In the genomic region with DNA sequence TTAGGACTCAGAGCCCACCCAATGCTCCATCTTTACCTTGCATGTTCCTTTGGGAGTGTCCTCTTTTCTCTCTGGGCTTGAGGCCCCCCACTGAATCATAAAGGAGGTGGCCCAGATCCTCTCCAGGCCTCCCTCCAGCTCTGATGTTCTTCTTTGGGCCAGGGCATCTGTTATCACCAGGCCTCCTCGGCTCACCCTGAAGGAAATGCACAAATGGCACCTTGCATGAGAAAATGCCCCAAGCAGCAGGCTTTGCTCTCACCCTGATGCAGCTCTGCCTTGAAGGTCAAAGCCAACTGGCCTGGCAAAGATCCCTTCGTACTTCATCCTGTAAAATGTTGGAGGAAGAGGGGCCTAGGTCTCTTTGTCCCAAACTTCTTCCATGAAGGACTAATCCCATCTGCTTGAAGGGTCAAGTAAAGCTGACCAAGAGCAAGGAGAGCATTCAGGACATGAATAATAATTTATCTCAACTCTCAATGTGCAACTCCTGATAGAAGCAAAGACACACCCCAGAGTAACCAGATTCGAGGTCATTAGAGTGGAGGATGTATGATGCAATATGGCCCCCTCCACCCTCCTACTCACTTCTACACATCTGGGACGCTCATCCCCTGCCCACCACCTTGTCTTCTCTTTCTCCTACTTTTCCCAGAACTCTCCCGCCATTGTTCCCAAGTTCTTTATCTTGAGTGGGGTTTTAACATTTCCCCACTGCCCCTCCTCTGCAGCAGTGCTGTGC, we compare ENCODE assay signal across 27 cellular contexts. TPM values are rescaled to one million over a fixed set of nuclear protein-coding genes. Genes with fewer than 3 reads are reported as not detected.
DNase-seq lines count a peak whose midpoint lies in the region; ATAC-seq and TF ChIP-seq lines count a peak whose summit lies in the region.
"Had no signal": no experiment of that assay in that cellular context is flagged by ENCODE, and none has a peak within 500 bp of the region (broad histone marks: within the 10 kb centered on the region; RNA-seq: fewer than 3 reads in every experiment).

No MANE protein-coding gene starts in this region.

- H3K27ac ChIP-seq in CD4-positive, alpha-beta memory T cell (ENCODE audit: low read depth, low read length), result peak overlapping the region; percentile 90
- H3K27ac ChIP-seq in psoas muscle, result no peak overlapping the region
- H3K27ac ChIP-seq: BLaER1 treated with 17β-estradiol and CSF1 and Interleukin-3, amounts not matched to agents 10 nM and 100 nM; foreskin keratinocyte; uterus had no signal

- H3K4me3 ChIP-seq in CD4-positive, alpha-beta memory T cell (ENCODE audit: low read length in 2 of 2), result no peak overlapping the region
- no peak overlapping the region for H3K4me3 ChIP-seq in psoas muscle
- H3K4me3 ChIP-seq: BLaER1 treated with 17β-estradiol and CSF1 and Interleukin-3, amounts not matched to agents 10 nM and 100 nM; left lung; MG63; uterus had no signal

- ATAC-seq in activated T-helper 17 cell treated with anti-CD3 and anti-CD28 coated beads, Interleukin-2, amount 50 U/mL, for 72 hours (replicated peaks), result no peak
- no peak for ATAC-seq in GM18519 (IDR thresholded peaks at IDR 0.05; ENCODE audit: low FRiP score, unreplicated experiment)
- ATAC-seq in psoas muscle, result no peak
- ATAC-seq: foreskin keratinocyte, left lung had no signal

- no peaks in the 10 kb centered on the region for H3K27me3 ChIP-seq in CD4-positive, alpha-beta memory T cell (ENCODE audit: insufficient read depth, low read length)
- H3K27me3 ChIP-seq in psoas muscle (ENCODE audit: insufficient read depth in 3 of 3, low read length in 2 of 3), result no peaks in the 10 kb centered on the region
- H3K27me3 ChIP-seq: BLaER1 treated with 17β-estradiol and CSF1 and Interleukin-3, amounts not matched to agents 10 nM and 100 nM; foreskin keratinocyte; left lung; MG63; uterus had no signal

- DNase-seq in activated CD4-positive, alpha-beta memory T cell treated with anti-CD3 and anti-CD28 coated beads for 36 hours, result no peak
- DNase-seq in activated CD4-positive, alpha-beta memory T cell treated with anti-CD3 and anti-CD28 coated beads, Interleukin-2, amount 10 ng/mL, durations not matched to agents 7 days and 5 days, result no peak
- no peak for DNase-seq in CD4-positive, alpha-beta memory T cell
- DNase-seq in immature natural killer cell (no peak), psoas muscle (no peak), NCI-H2107 treated with DMSO at 0.1 percent for 48 hours (lab: John Stamatoyannopoulos, UW; ENCODE audit: unreplicated experiment) (no peak)
- DNase-seq: activated CD4-positive, CD25-positive, alpha-beta regulatory T cell; activated effector memory CD4-positive, alpha-beta T cell treated with anti-CD3 and anti-CD28 coated beads, Interleukin-2, amount 50 U/mL, for 16 hours; foreskin keratinocyte; H9; left lung; MG63; midbrain; NCI-H146; NCI-H69; T-helper 9 cell; uterus had no signal

- H3K4me1 Mint-ChIP-seq in activated CD4-positive, alpha-beta memory T cell treated with anti-CD3 and anti-CD28 coated beads for 36 hours (ENCODE audit: low read depth), result peaks cover 85% of the 10 kb centered on the region
- H3K4me1 Mint-ChIP-seq in activated CD4-positive, alpha-beta memory T cell treated with anti-CD3 and anti-CD28 coated beads, Interleukin-2, amount 10 ng/mL, durations not matched to agents 7 days and 5 days, result peaks cover 76% of the 10 kb centered on the region
- peaks cover 55 to 96% (median 78%) of the 10 kb centered on the region in 4 donors for H3K4me1 Mint-ChIP-seq in CD4-positive, alpha-beta memory T cell
- H3K4me1 Mint-ChIP-seq in activated T-helper 17 cell treated with anti-CD3 and anti-CD28 coated beads, Interleukin-2, amount 50 U/mL, for 72 hours, result peaks cover 53% of the 10 kb centered on the region
- peaks cover 85 to 98% of the 10 kb centered on the region in 2 donors for H3K4me1 Mint-ChIP-seq in immature natural killer cell
- H3K4me1 Mint-ChIP-seq: neural crest cell had no signal

- 67 to 81% (median 71%) methylated on average over 5 of the region's 5 CpGs for WGBS in psoas muscle, 3 donors

- H3K9me3 Mint-ChIP-seq in activated CD4-positive, alpha-beta memory T cell treated with anti-CD3 and anti-CD28 coated beads for 36 hours, result peaks cover 15% of the 10 kb centered on the region
- peaks cover 9% of the 10 kb centered on the region for H3K9me3 Mint-ChIP-seq in activated CD4-positive, alpha-beta memory T cell treated with anti-CD3 and anti-CD28 coated beads, Interleukin-2, amount 10 ng/mL, durations not matched to agents 7 days and 5 days
- H3K9me3 Mint-ChIP-seq in CD4-positive, alpha-beta memory T cell, result no peaks in the 10 kb centered on the region
- H3K9me3 Mint-ChIP-seq in activated T-helper 17 cell treated with anti-CD3 and anti-CD28 coated beads, Interleukin-2, amount 50 U/mL, for 72 hours, result peaks cover 3% of the 10 kb centered on the region
- no peaks in the 10 kb centered on the region for H3K9me3 Mint-ChIP-seq in immature natural killer cell
- H3K9me3 Mint-ChIP-seq: neural crest cell had no signal

- no peaks in the 10 kb centered on the region for H3K27me3 Mint-ChIP-seq in activated CD4-positive, alpha-beta memory T cell treated with anti-CD3 and anti-CD28 coated beads for 36 hours
- no peaks in the 10 kb centered on the region for H3K27me3 Mint-ChIP-seq in activated CD4-positive, alpha-beta memory T cell treated with anti-CD3 and anti-CD28 coated beads, Interleukin-2, amount 10 ng/mL, durations not matched to agents 7 days and 5 days
- H3K27me3 Mint-ChIP-seq in CD4-positive, alpha-beta memory T cell, result no peaks in the 10 kb centered on the region
- no peaks in the 10 kb centered on the region for H3K27me3 Mint-ChIP-seq in activated T-helper 17 cell treated with anti-CD3 and anti-CD28 coated beads, Interleukin-2, amount 50 U/mL, for 72 hours
- peaks cover 4 to 14% (median 10%) of the 10 kb centered on the region in 3 donors for H3K27me3 Mint-ChIP-seq in immature natural killer cell (ENCODE audit: low read depth in 3 of 3)
- H3K27me3 Mint-ChIP-seq: IgD-negative memory B cell had no signal

- H3K4me3 Mint-ChIP-seq in activated CD4-positive, alpha-beta memory T cell treated with anti-CD3 and anti-CD28 coated beads for 36 hours, result no peak overlapping the region
- H3K4me3 Mint-ChIP-seq in activated CD4-positive, alpha-beta memory T cell treated with anti-CD3 and anti-CD28 coated beads, Interleukin-2, amount 10 ng/mL, durations not matched to agents 7 days and 5 days, result no peak overlapping the region
- H3K4me3 Mint-ChIP-seq in CD4-positive, alpha-beta memory T cell, result peak overlapping the region in 3 of 8 donors; percentile 13 to 64 (median 18)
- no peak overlapping the region for H3K4me3 Mint-ChIP-seq in activated T-helper 17 cell treated with anti-CD3 and anti-CD28 coated beads, Interleukin-2, amount 50 U/mL, for 72 hours
- peak overlapping the region in 3 of 5 donors; percentile 3 to 24 (median 18) for H3K4me3 Mint-ChIP-seq in immature natural killer cell
- H3K4me3 Mint-ChIP-seq: H9, IgD-negative memory B cell, neural crest cell had no signal

- H3K36me3 ChIP-seq in CD4-positive, alpha-beta memory T cell (ENCODE audit: insufficient read depth, low read length), result peaks cover 50% of the 10 kb centered on the region
- H3K36me3 ChIP-seq in psoas muscle (ENCODE audit: insufficient read depth in 1 of 2, low read depth in 1 of 2), result peaks cover 12 to 47% of the 10 kb centered on the region in 2 donors
- H3K36me3 ChIP-seq: uterus had no signal

- POLR2A ChIA-PET in activated CD4-positive, alpha-beta memory T cell treated with anti-CD3 and anti-CD28 coated beads for 36 hours (lab: Charles Lee), result interaction anchor here (4.0 kb wide), 1 partner anchor 9 kb away, joined by 24 read pairs; the partner anchor contains the start of gene APOL6
- POLR2A ChIA-PET in activated CD4-positive, alpha-beta memory T cell treated with anti-CD3 and anti-CD28 coated beads, Interleukin-2, amount 10 ng/mL, durations not matched to agents 7 days and 5 days (lab: Charles Lee), result interaction anchor here (1.9 to 2.1 kb wide), 2 partner anchors 9 kb away, joined by 7 to 14 read pairs; partner anchors contain the start of gene APOL6
- POLR2A ChIA-PET in CD4-positive, alpha-beta memory T cell (lab: Charles Lee; ENCODE audit: partially characterized antibody), result interaction anchor here (0.6 to 10.5 kb wide), 2 partner anchors 10 to 24 kb away, joined by 3 to 214 read pairs; partner anchors contain the start of gene APOL6

- no peak for TF ChIP-seq CTCF in psoas muscle (IDR thresholded peaks at IDR 0.05)

- peaks cover 60% of the 10 kb centered on the region for H3K36me3 Mint-ChIP-seq in activated CD4-positive, alpha-beta memory T cell treated with anti-CD3 and anti-CD28 coated beads for 36 hours
- peaks cover 97% of the 10 kb centered on the region for H3K36me3 Mint-ChIP-seq in activated CD4-positive, alpha-beta memory T cell treated with anti-CD3 and anti-CD28 coated beads, Interleukin-2, amount 10 ng/mL, durations not matched to agents 7 days and 5 days (ENCODE audit: low read depth)
- peaks cover 63 to 84% of the 10 kb centered on the region in 2 donors for H3K36me3 Mint-ChIP-seq in CD4-positive, alpha-beta memory T cell
- H3K36me3 Mint-ChIP-seq in activated T-helper 17 cell treated with anti-CD3 and anti-CD28 coated beads, Interleukin-2, amount 50 U/mL, for 72 hours (ENCODE audit: low read depth), result peaks cover 95% of the 10 kb centered on the region
- peaks cover 32 to 52% (median 35%) of the 10 kb centered on the region in 3 donors for H3K36me3 Mint-ChIP-seq in immature natural killer cell

- H3K4me1 ChIP-seq in CD4-positive, alpha-beta memory T cell (ENCODE audit: insufficient read depth, low read length), result peaks cover 85% of the 10 kb centered on the region
- no peaks in the 10 kb centered on the region for H3K4me1 ChIP-seq in psoas muscle
- H3K4me1 ChIP-seq: foreskin keratinocyte, uterus had no signal

- CTCF ChIA-PET in activated CD4-positive, alpha-beta memory T cell treated with anti-CD3 and anti-CD28 coated beads for 36 hours (lab: Charles Lee), result interaction anchor here (2.1 kb wide), 1 partner anchor 10 kb away, joined by 7 read pairs; the partner anchor contains the start of gene APOL6
- CTCF ChIA-PET in activated CD4-positive, alpha-beta memory T cell treated with anti-CD3 and anti-CD28 coated beads, Interleukin-2, amount 10 ng/mL, durations not matched to agents 7 days and 5 days (lab: Charles Lee), result no interaction called here
- CTCF ChIA-PET in CD4-positive, alpha-beta memory T cell (lab: Charles Lee; ENCODE audit: partially characterized antibody), result interaction anchor here (1.5 to 3.6 kb wide), 2 partner anchors 10 to 31 kb away, joined by 4 to 13 read pairs; partner anchors contain the start of gene APOL6

- intact Hi-C loops in activated CD4-positive, alpha-beta memory T cell treated with anti-CD3 and anti-CD28 coated beads for 36 hours (cut with micrococcal nuclease), result no loop called here
- intact Hi-C loops in CD4-positive, alpha-beta memory T cell (cut with micrococcal nuclease), result no loop called here
- intact Hi-C loops in psoas muscle (cut with DNase I), result loop anchor here in 1 of 2 donors (5.0 kb wide), 1 partner anchor 130 kb away; no protein-coding TSS in a partner anchor

- H3K27ac Mint-ChIP-seq in activated CD4-positive, alpha-beta memory T cell treated with anti-CD3 and anti-CD28 coated beads for 36 hours, result peak overlapping the region; percentile 86
- no peak overlapping the region for H3K27ac Mint-ChIP-seq in activated CD4-positive, alpha-beta memory T cell treated with anti-CD3 and anti-CD28 coated beads, Interleukin-2, amount 10 ng/mL, durations not matched to agents 7 days and 5 days
- peak overlapping the region; percentile 85 to 98 (median 94) for H3K27ac Mint-ChIP-seq in CD4-positive, alpha-beta memory T cell
- peak overlapping the region; percentile 100 for H3K27ac Mint-ChIP-seq in activated T-helper 17 cell treated with anti-CD3 and anti-CD28 coated beads, Interleukin-2, amount 50 U/mL, for 72 hours
- peak overlapping the region; percentile 95 to 100 (median 98) for H3K27ac Mint-ChIP-seq in immature natural killer cell
- H3K27ac Mint-ChIP-seq: H9 had no signal

- no peaks in the 10 kb centered on the region for H3K9me3 ChIP-seq in CD4-positive, alpha-beta memory T cell (ENCODE audit: control insufficient read depth in 1 of 2, low read length in 2 of 2)
- H3K9me3 ChIP-seq in psoas muscle, result no peaks in the 10 kb centered on the region
- H3K9me3 ChIP-seq: left lung, MG63, uterus had no signal

RNA-seq across cellular contexts. Expression of gene APOL6, which starts 9.5 kb away (rescaled TPM):
- 10 to 100 TPM; 26.7 to 27.7 TPM for total RNA-seq in activated CD4-positive, alpha-beta memory T cell treated with anti-CD3 and anti-CD28 coated beads for 36 hours
- total RNA-seq in activated CD4-positive, alpha-beta memory T cell treated with anti-CD3 and anti-CD28 coated beads, Interleukin-2, amount 10 ng/mL, durations not matched to agents 7 days and 5 days, result 10 to 100 TPM; 72.4 to 75.6 TPM
- 10 to 100 TPM; 50.6 to 52.0 TPM for total RNA-seq in CD4-positive, alpha-beta memory T cell
- polyA plus RNA-seq in CD4-positive, alpha-beta memory T cell, result 10 to 100 TPM in 1 of 2 donors, 1 to 10 TPM in 1; 8.5 to 24.1 TPM
- total RNA-seq in activated T-helper 17 cell treated with anti-CD3 and anti-CD28 coated beads, Interleukin-2, amount 50 U/mL, for 72 hours, result 10 to 100 TPM; 23.0 to 38.7 TPM
- polyA plus RNA-seq in immature natural killer cell (10 to 100 TPM; 11.9 to 45.8 (median 18.4) TPM), psoas muscle (1 to 10 TPM in 2 of 3 donors, under 1 TPM in 1; 0.87 to 2.4 (median 1.0) TPM)
- 1 to 10 TPM; 1.8 to 9.5 (median 6.1) TPM for total RNA-seq in psoas muscle
- total RNA-seq: neural crest cell had no signal

RNA-seq across cellular contexts. Expression of gene MB, which starts 40.6 kb away (rescaled TPM):
- not detected for total RNA-seq in activated CD4-positive, alpha-beta memory T cell treated with anti-CD3 and anti-CD28 coated beads for 36 hours
- not detected for total RNA-seq in activated CD4-positive, alpha-beta memory T cell treated with anti-CD3 and anti-CD28 coated beads, Interleukin-2, amount 10 ng/mL, durations not matched to agents 7 days and 5 days
- total RNA-seq in CD4-positive, alpha-beta memory T cell, result not detected
- not detected for polyA plus RNA-seq in CD4-positive, alpha-beta memory T cell
- total RNA-seq in activated T-helper 17 cell treated with anti-CD3 and anti-CD28 coated beads, Interleukin-2, amount 50 U/mL, for 72 hours, result under 1 TPM in 1 of 2 donors, not detected in 1; 0.50 TPM
- polyA plus RNA-seq in immature natural killer cell (under 1 TPM in 1 of 3 donors, not detected in 2; 0.33 TPM), psoas muscle (over 10,000 TPM in 2 of 3 donors, 1,000 to 10,000 TPM in 1; 9,385 to 12,606 (median 10,019) TPM)
- total RNA-seq in psoas muscle, result 1,000 to 10,000 TPM; 6,836 to 9,981 (median 8,612) TPM
- total RNA-seq: epithelial cell of proximal tubule, foreskin keratinocyte, neural crest cell, temporal lobe had no signal
- polyA plus RNA-seq: foreskin keratinocyte, IgD-negative memory B cell had no signal

RNA-seq across cellular contexts. Expression of gene APOL5, which starts 59.9 kb away (rescaled TPM):
- not detected for total RNA-seq in activated CD4-positive, alpha-beta memory T cell treated with anti-CD3 and anti-CD28 coated beads for 36 hours
- not detected for total RNA-seq in activated CD4-positive, alpha-beta memory T cell treated with anti-CD3 and anti-CD28 coated beads, Interleukin-2, amount 10 ng/mL, durations not matched to agents 7 days and 5 days
- total RNA-seq in CD4-positive, alpha-beta memory T cell, result not detected
- polyA plus RNA-seq in CD4-positive, alpha-beta memory T cell, result not detected
- not detected for total RNA-seq in activated T-helper 17 cell treated with anti-CD3 and anti-CD28 coated beads, Interleukin-2, amount 50 U/mL, for 72 hours
- polyA plus RNA-seq in immature natural killer cell (not detected), psoas muscle (under 1 TPM; 0.04 to 0.15 (median 0.04) TPM)
- under 1 TPM in 1 of 4 donors, not detected in 3; 0.45 TPM for total RNA-seq in psoas muscle
- total RNA-seq: cerebellum, epithelial cell of proximal tubule, foreskin keratinocyte, H9, left lung, neural crest cell, posterior vena cava, RPMI7951, temporal lobe, uterus had no signal
- polyA plus RNA-seq: foreskin keratinocyte, IgD-negative memory B cell had no signal

Comparison
In these comparisons a context has a peak if more than half of its experiments do, and no peak if none do; other contexts are left out.
1. H3K4me3 Mint-ChIP-seq: peak in immature natural killer cell (3 of 5); none in activated CD4-positive, alpha-beta memory T cell treated with anti-CD3 and anti-CD28 coated beads for 36 hours (single experiment), activated CD4-positive, alpha-beta memory T cell treated with anti-CD3 and anti-CD28 coated beads, Interleukin-2, amount 10 ng/mL, durations not matched to agents 7 days and 5 days (single experiment) and activated T-helper 17 cell treated with anti-CD3 and anti-CD28 coated beads, Interleukin-2, amount 50 U/mL, for 72 hours (single experiment).
2. RNA of gene MB, which starts 40.6 kb away (total RNA-seq): 6,836 to 9,981 TPM in psoas muscle; 0.50 TPM in activated T-helper 17 cell treated with anti-CD3 and anti-CD28 coated beads, Interleukin-2, amount 50 U/mL, for 72 hours, not detected in activated CD4-positive, alpha-beta memory T cell treated with anti-CD3 and anti-CD28 coated beads, Interleukin-2, amount 10 ng/mL, durations not matched to agents 7 days and 5 days, not detected in activated CD4-positive, alpha-beta memory T cell treated with anti-CD3 and anti-CD28 coated beads for 36 hours and not detected in CD4-positive, alpha-beta memory T cell; every median in the first group is over 1,000 times any median in the second.